ENCODE assay signal across 18 cellular contexts in the genomic region with DNA sequence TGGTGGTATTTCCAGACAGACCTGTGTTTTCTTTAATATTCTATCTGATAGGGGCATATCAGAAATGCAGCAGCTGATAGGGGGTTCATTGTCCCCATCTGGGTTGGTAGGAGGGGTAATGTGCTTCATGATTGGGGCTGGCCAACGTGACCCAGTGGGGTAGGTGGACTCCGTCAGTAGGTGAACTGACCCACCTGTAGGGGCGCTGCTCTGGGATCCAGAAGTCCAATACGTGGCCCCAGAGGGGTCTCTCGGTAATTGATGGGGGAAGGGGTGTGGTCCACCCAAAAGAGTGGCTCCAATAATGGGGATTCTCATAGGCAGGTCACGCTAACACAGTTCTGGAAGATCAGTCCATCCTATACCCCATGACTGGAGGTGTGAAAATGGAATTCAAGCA.
"Had no signal": no experiment of that assay in that cellular context is flagged by ENCODE, and none has a peak within 500 bp of the region (broad histone marks: within the 10 kb centered on the region; RNA-seq: fewer than 3 reads in every experiment).

No MANE protein-coding gene starts in this region.

- H3K27me3 ChIP-seq: ovary, upper lobe of left lung had no signal

- H3K36me3 Mint-ChIP-seq: activated naive CD8-positive, alpha-beta T cell had no signal

- ATAC-seq: gastroesophageal sphincter; heart right ventricle; naive thymus-derived CD8-positive, alpha-beta T cell; psoas muscle; right cardiac atrium had no signal

- H3K27ac ChIP-seq: gastroesophageal sphincter, heart right ventricle, ovary, psoas muscle, thoracic aorta, upper lobe of left lung had no signal

- H3K27ac Mint-ChIP-seq: activated naive CD8-positive, alpha-beta T cell; naive thymus-derived CD8-positive, alpha-beta T cell had no signal

- DNase-seq: activated CD4-positive, CD25-positive, alpha-beta regulatory T cell treated with anti-CD3 and anti-CD28 coated beads, Interleukin-2, amount 50 U/mL, for 72 hours; cerebellar nuclear complex; cortex of kidney; effector CD4-positive, alpha-beta T cell; heart right ventricle; mesendoderm; naive thymus-derived CD8-positive, alpha-beta T cell; ovary; psoas muscle; right cardiac atrium; stimulated activated CD4-positive, alpha-beta T cell treated with anti-CD3 and anti-CD28 coated beads, Interleukin-15, amount 100 ng/mL, for 24 hours; stimulated activated CD4-positive, alpha-beta T cell treated with anti-CD3 and anti-CD28 coated beads, Interleukin-4, amount 100 ng/mL, for 1 hour; T1000; upper lobe of left lung had no signal

- FAIRE-seq: bronchial epithelial cell had no signal

- H3K4me1 Mint-ChIP-seq: naive thymus-derived CD8-positive, alpha-beta T cell had no signal

- H3K4me3 ChIP-seq: gastroesophageal sphincter, heart right ventricle, ovary, psoas muscle, thoracic aorta, upper lobe of left lung had no signal

- H3K9me3 ChIP-seq: gastroesophageal sphincter, ovary, psoas muscle, thoracic aorta, upper lobe of left lung had no signal

- H3K4me3 Mint-ChIP-seq: activated naive CD8-positive, alpha-beta T cell; naive thymus-derived CD8-positive, alpha-beta T cell had no signal

- H3K36me3 ChIP-seq: gastroesophageal sphincter, heart right ventricle, ovary, thoracic aorta, upper lobe of left lung had no signal

- H3K4me1 ChIP-seq: gastroesophageal sphincter, heart right ventricle, psoas muscle, upper lobe of left lung had no signal
